In genomic region chr4:26879805-26880204, GRCh38 we compare ENCODE assay signal across 1 cellular context.
TF ChIP-seq lines count a peak whose summit lies in the region.

No MANE protein-coding gene starts in this region.

TF ChIP-seq in HepG2, 621 proteins besides CTCF, POLR2A, EP300 and RAD21 (continued from another document):
- TF ChIP-seq PTBP1 (IDR thresholded peaks at IDR 0.05; ENCODE audit: low read depth, low read length, poor library complexity, severe bottlenecking) (no peak), ETV5 (CRISPR knock-in tag; IDR thresholded peaks at IDR 0.05; ENCODE audit: borderline replicate concordance) (no peak), ZNF577 (CRISPR knock-in tag; IDR thresholded peaks at IDR 0.05; ENCODE audit: borderline replicate concordance, low read depth) (no peak), ZNF24 (IDR thresholded peaks at IDR 0.05) (no peak), ZIK1 (CRISPR knock-in tag; IDR thresholded peaks at IDR 0.05; ENCODE audit: borderline replicate concordance, low read depth) (no peak), CHD2 (IDR thresholded peaks at IDR 0.05; ENCODE audit: low read depth, low read length) (no peak)
